ENCODE assay signal across 11 cellular contexts in genomic region chr10:122786269-122786668, GRCh38. TPM values are rescaled to one million over a fixed set of nuclear protein-coding genes. Genes with fewer than 3 reads are reported as not detected.
DNase-seq lines count a peak whose midpoint lies in the region; ATAC-seq and TF ChIP-seq lines count a peak whose summit lies in the region.
"Had no signal": no experiment of that assay in that cellular context is flagged by ENCODE, and none has a peak within 500 bp of the region (broad histone marks: within the 10 kb centered on the region; RNA-seq: fewer than 3 reads in every experiment).

No MANE protein-coding gene starts in this region.

- H3K27me3 Mint-ChIP-seq in WTC11 (ENCODE audit: low read depth): no peaks in the 10 kb centered on the region

- no peak overlapping the region for H3K27ac Mint-ChIP-seq in WTC11

- H3K4me1 ChIP-seq in psoas muscle: no peaks in the 10 kb centered on the region
- H3K4me1 ChIP-seq: uterus had no signal

- WGBS in psoas muscle, 3 donors: 0 to 5% (median 3%) methylated on average over 3 of the region's 3 CpGs

- no peaks in the 10 kb centered on the region for H3K36me3 ChIP-seq in psoas muscle (ENCODE audit: insufficient read depth in 1 of 2, low read depth in 1 of 2)
- H3K36me3 ChIP-seq: uterus had no signal

- H3K9me3 ChIP-seq in psoas muscle: no peaks in the 10 kb centered on the region
- H3K9me3 ChIP-seq: uterus had no signal

- ATAC-seq in WTC11: peak; percentile 82
- ATAC-seq in GM21515 (IDR thresholded peaks at IDR 0.05; ENCODE audit: unreplicated experiment): no peak
- no peak for ATAC-seq in HG02884 (IDR thresholded peaks at IDR 0.05; ENCODE audit: unreplicated experiment)
- no peak for ATAC-seq in psoas muscle
- ATAC-seq in left cardiac atrium: no peak

- no peaks in the 10 kb centered on the region for H3K4me1 Mint-ChIP-seq in WTC11

- TF ChIP-seq CTCF in WTC11 (IDR thresholded peaks at IDR 0.05) (no peak), psoas muscle (IDR thresholded peaks at IDR 0.05) (no peak)

- H3K27me3 ChIP-seq in psoas muscle (ENCODE audit: insufficient read depth in 3 of 3, low read length in 2 of 3): peaks cover 0 to 2% (median 0%) of the 10 kb centered on the region in 3 donors
- H3K27me3 ChIP-seq: uterus had no signal

- CTCF ChIA-PET in WTC11 (lab: Charles Lee): no interaction called here

- no peak overlapping the region for H3K4me3 ChIP-seq in psoas muscle
- H3K4me3 ChIP-seq: uterus had no signal

- H3K9me3 Mint-ChIP-seq in WTC11: peaks cover 28% of the 10 kb centered on the region

- in situ Hi-C loops in Caki2 (cut with HindIII; ENCODE audit: low pct_unique_long_range_greater_than_20kb, low sequenced_read_pairs): no loop called here

- no peaks in the 10 kb centered on the region for H3K36me3 Mint-ChIP-seq in WTC11

- POLR2A ChIA-PET in WTC11 (lab: Charles Lee): interaction anchor here (0.6 kb wide), 1 partner anchor 26 kb away, joined by 3 read pairs; no protein-coding TSS in a partner anchor

- no peak overlapping the region for H3K27ac ChIP-seq in psoas muscle
- H3K27ac ChIP-seq: uterus had no signal

- DNase-seq in Caki2 (ENCODE audit: low read depth) (peak; percentile 21), HPDE6-E6E7 (ENCODE audit: extremely low spot score) (peak; percentile 33), WTC11 (ENCODE audit: low spot score) (peak; percentile 46), islet precursor cell (peak; percentile 75), psoas muscle (no peak), left cardiac atrium (no peak)
- DNase-seq: activated T-cell treated with anti-CD3 and anti-CD28 coated beads for 4 hours; stimulated activated CD4-positive, alpha-beta T cell treated with anti-CD3 and anti-CD28 coated beads, Interleukin-4, amount 100 ng/mL, for 24 hours; uterus had no signal

- H3K4me3 Mint-ChIP-seq in WTC11: no peak overlapping the region

- intact Hi-C loops in psoas muscle (cut with DNase I): loop anchor here in 1 of 2 donors (5.0 kb wide), 1 partner anchor 424 kb away; no protein-coding TSS in a partner anchor
- intact Hi-C loops in left cardiac atrium (cut with DNase I): no loop called here

TF ChIP-seq in WTC11, 78 proteins besides CTCF, POLR2A, EP300 and RAD21 (continues in another document):
- TF ChIP-seq ZNF512 (CRISPR knock-in tag; IDR thresholded peaks at IDR 0.05; ENCODE audit: borderline replicate concordance) (0 out of 2 replicates have a peak, but pooled peaks have one; percentile 22), FOXJ3 (CRISPR knock-in tag; IDR thresholded peaks at IDR 0.05; ENCODE audit: borderline replicate concordance) (no peak), ZNF281 (CRISPR knock-in tag; IDR thresholded peaks at IDR 0.05) (no peak), NR2C2 (CRISPR knock-in tag; IDR thresholded peaks at IDR 0.05) (no peak), ZNF425 (CRISPR knock-in tag; conservative IDR thresholded peaks at IDR 0.05) (no peak), ELF4 (CRISPR knock-in tag; IDR thresholded peaks at IDR 0.05; ENCODE audit: low read depth) (no peak), NFE2L1 (CRISPR knock-in tag; IDR thresholded peaks at IDR 0.05) (0 out of 2 replicates have a peak, but pooled peaks have one; percentile 33), SMAD3 (CRISPR knock-in tag; IDR thresholded peaks at IDR 0.05; ENCODE audit: borderline replicate concordance) (peak; percentile 91), CREB1 (CRISPR knock-in tag; IDR thresholded peaks at IDR 0.05) (peak; percentile 67; the same call in 1 of the 2 replicates), GRHL2 (CRISPR knock-in tag; IDR thresholded peaks at IDR 0.05; ENCODE audit: insufficient replicate concordance, severe bottlenecking) (no peak), ATF3 (CRISPR knock-in tag; conservative IDR thresholded peaks at IDR 0.05) (no peak), PRDM15 (CRISPR knock-in tag; IDR thresholded peaks at IDR 0.05) (no peak)

RNA-seq across cellular contexts. Expression of gene CUZD1, which starts 59.4 kb away (rescaled TPM):
- 2.5 TPM in 1 of 2 replicates, not detected in the other for total RNA-seq in Caki2 (2014; rRNA removed; shearing (Covaris generic); ENCODE audit: low replicate concordance)
- total RNA-seq in WTC11 (2021) (3.5 to 4.4 TPM (median 3.8 TPM) in 3 replicates), psoas muscle (under 1 TPM in 3 of 4 donors, not detected in 1; 0.10 to 0.19 (median 0.15) TPM), left cardiac atrium (under 1 TPM; 0.32 to 0.44 TPM)
- polyA plus RNA-seq in psoas muscle: under 1 TPM; 0.17 to 0.35 (median 0.25) TPM

Comparison
In these comparisons a context has a peak if more than half of its experiments do, and no peak if none do; other contexts are left out.
1. DNase-seq: peak in Caki2 (single experiment), HPDE6-E6E7 (single experiment), WTC11 (single experiment) and islet precursor cell (single experiment); none in psoas muscle (0 of 2) and left cardiac atrium (single experiment).